In the genomic region with DNA sequence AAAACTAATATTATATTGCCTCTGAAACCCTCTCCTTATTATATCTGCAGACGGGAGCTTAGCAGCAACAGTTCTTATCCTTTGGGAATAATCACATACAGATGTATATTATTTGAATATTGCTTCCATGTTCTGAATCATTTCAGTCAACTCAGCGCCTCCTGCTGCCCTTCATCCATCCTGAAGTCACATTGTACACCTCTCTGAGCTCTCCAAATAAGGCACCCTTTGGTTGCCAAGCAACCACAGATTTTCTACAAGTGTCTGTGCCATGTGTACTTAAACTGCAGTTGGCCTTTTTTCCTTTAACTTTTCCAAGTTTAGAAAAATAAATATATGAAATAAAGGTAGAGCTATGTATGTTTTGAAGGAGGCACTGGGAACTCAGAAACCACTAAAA, we compare ENCODE assay signal across 20 cellular contexts.
DNase-seq lines count a peak whose midpoint lies in the region; ATAC-seq lines count a peak whose summit lies in the region.
"Had no signal": no experiment of that assay in that cellular context is flagged by ENCODE, and none has a peak within 500 bp of the region (broad histone marks: within the 10 kb centered on the region; RNA-seq: fewer than 3 reads in every experiment).

No MANE protein-coding gene starts in this region.

- peak; percentile 84 for ATAC-seq in GM18867 (IDR thresholded peaks at IDR 0.05; ENCODE audit: unreplicated experiment)
- ATAC-seq in left colon, result peak; percentile 51
- no peak for ATAC-seq in HG02840 (IDR thresholded peaks at IDR 0.05; ENCODE audit: low FRiP score, unreplicated experiment)
- ATAC-seq: activated CD8-positive, alpha-beta T cell treated with anti-CD3 and anti-CD28 coated beads, Interleukin-2, amount 10 ng/mL, durations not matched to agents 7 days and 5 days; Panc1 had no signal

- intact Hi-C loops in left colon (cut with DNase I, micrococcal nuclease), result no loop called here

- DNase-seq in NCI-H146 (lab: John Stamatoyannopoulos, UW) (peak; percentile 17), NCI-H146 treated with DMSO at 0.1 percent for 48 hours (lab: John Stamatoyannopoulos, UW; ENCODE audit: unreplicated experiment) (no peak), NCI-H774 (lab: John Stamatoyannopoulos, UW) (peak; percentile 31), left colon (peak in 1 of 2 donors; percentile 16), GF-D8 (lab: John Stamatoyannopoulos, UW) (no peak), CD1c-positive myeloid dendritic cell (ENCODE audit: extremely low spot score) (no peak)
- DNase-seq: activated CD4-positive, CD25-positive, alpha-beta regulatory T cell; activated CD8-positive, alpha-beta T cell treated with anti-CD3 and anti-CD28 coated beads, Interleukin-2, amount 10 ng/mL, durations not matched to agents 7 days and 5 days; activated naive CD4-positive, alpha-beta T cell treated with anti-CD3 and anti-CD28 coated beads for 36 hours; activated T-cell treated with anti-CD3 and anti-CD28 coated beads, Interleukin-2, amount 50 U/mL, for 24 hours; CD4-positive, CD25-positive, alpha-beta regulatory T cell; central memory CD4-positive, alpha-beta T cell; Kasumi-1; NCI-H446 treated with DMSO at 0.1 percent for 48 hours; nephron progenitor cell; SJCRH30; transverse colon had no signal

Comparison
In these comparisons a context has a peak if more than half of its experiments do, and no peak if none do; other contexts are left out.
1. DNase-seq: peak in NCI-H146 (single experiment) and NCI-H774 (single experiment); none in NCI-H146 treated with DMSO at 0.1 percent for 48 hours (single experiment), GF-D8 (single experiment) and CD1c-positive myeloid dendritic cell (single experiment).